In genomic region chr10:52642208-52642607, GRCh38 we compare ENCODE assay signal across 14 cellular contexts.
DNase-seq lines count a peak whose midpoint lies in the region; ATAC-seq, FAIRE-seq and TF ChIP-seq lines count a peak whose summit lies in the region.
"Had no signal": no experiment of that assay in that cellular context is flagged by ENCODE, and none has a peak within 500 bp of the region (broad histone marks: within the 10 kb centered on the region; RNA-seq: fewer than 3 reads in every experiment).

No MANE protein-coding gene starts in this region.

- H3K4me1 ChIP-seq in HepG2 (ENCODE audit: insufficient read depth, low read length) (peaks cover 30% of the 10 kb centered on the region), right lobe of liver (no peaks in the 10 kb centered on the region), trophoblast cell (ENCODE audit: control insufficient read depth in 1 of 2, insufficient read depth in 2 of 2, low read length in 2 of 2) (no peaks in the 10 kb centered on the region), esophagus squamous epithelium (no peaks in the 10 kb centered on the region)

- TF ChIP-seq EP300 in HepG2 (IDR thresholded peaks at IDR 0.05; ENCODE audit: low read depth in 2 of 2, low read length in 2 of 2) (no peak; a peak in 1 of 4 replicates), HepG2 (CRISPR knock-in tag; IDR thresholded peaks at IDR 0.05; ENCODE audit: borderline replicate concordance) (no peak)

- CTCF ChIA-PET in HepG2 (lab: Yijun Ruan, JAX; ENCODE audit: low intra/inter-chr PET ratio, low total read pairs): no interaction called here

- H3K23ac ChIP-seq in trophoblast cell (ENCODE audit: low read length): no peak overlapping the region

- intact Hi-C loops in HepG2 (cut with micrococcal nuclease; ENCODE audit: unreplicated experiment) (no loop called here), right lobe of liver (cut with DNase I) (no loop called here), esophagus squamous epithelium (cut with DNase I) (loop anchor here (10.0 kb wide), 1 partner anchor 133 kb away; the partner anchor contains the start of gene MBL2)

- no peaks in the 10 kb centered on the region for H3K79me2 ChIP-seq in HepG2 (ENCODE audit: insufficient read depth, low read length)
- no peaks in the 10 kb centered on the region for H3K79me2 ChIP-seq in trophoblast cell (ENCODE audit: control insufficient read depth, insufficient read depth, low read length, poor library complexity)

- H4K91ac ChIP-seq in trophoblast cell (ENCODE audit: low read depth, low read length): no peak overlapping the region

- TF ChIP-seq POLR2A in HepG2 (IDR thresholded peaks at IDR 0.05; ENCODE audit: insufficient read depth in 1 of 2, low read depth in 2 of 2, low read length in 2 of 2) (no peak), right lobe of liver (IDR thresholded peaks at IDR 0.05) (no peak), esophagus squamous epithelium (IDR thresholded peaks at IDR 0.05) (no peak)

- no peaks in the 10 kb centered on the region for H4K20me1 ChIP-seq in HepG2 (ENCODE audit: insufficient read depth, low read length)

- 36% methylated on average over 4 of the region's 4 CpGs for WGBS in HepG2 (ENCODE audit: low lambda C conversion rate)
- 51% methylated on average over 4 of the region's 4 CpGs for WGBS in right lobe of liver (ENCODE audit: insufficient coverage, low coverage, low lambda C conversion rate, missing lambda C conversion rate)
- WGBS in trophoblast cell (ENCODE audit: extremely low coverage, insufficient coverage, insufficient read length): no CpG with 5 or more reads among the region's 4 CpGs
- WGBS in esophagus squamous epithelium, 2 donors: 50 to 52% methylated on average over 4 of the region's 4 CpGs

- no peak overlapping the region for H3K18ac ChIP-seq in trophoblast cell (ENCODE audit: low read length)

- H2AFZ ChIP-seq in HepG2 (ENCODE audit: low read length) (no peak overlapping the region), trophoblast cell (ENCODE audit: insufficient read depth, low read length, poor library complexity) (no peak overlapping the region)

- no peak overlapping the region for H2BK120ac ChIP-seq in trophoblast cell (ENCODE audit: insufficient read depth, low read length, poor library complexity)

- H3K4me3 ChIP-seq in HepG2 (replicated peaks in 1 of 3; ENCODE audit: insufficient read depth in 1 of 3, low read depth in 2 of 3, low read length in 3 of 3): no peak overlapping the region
- H3K4me3 ChIP-seq in right lobe of liver: no peak overlapping the region
- H3K4me3 ChIP-seq in trophoblast cell (ENCODE audit: low read depth, low read length): no peak overlapping the region
- H3K4me3 ChIP-seq in esophagus squamous epithelium: no peak overlapping the region
- H3K4me3 ChIP-seq: GM12878 had no signal

- H2BK12ac ChIP-seq in trophoblast cell (ENCODE audit: low read length): no peak overlapping the region

- no peak for TF ChIP-seq CTCF in HepG2 (CRISPR knock-in tag; IDR thresholded peaks at IDR 0.05)
- TF ChIP-seq CTCF in right lobe of liver (IDR thresholded peaks at IDR 0.05): no peak
- no peak for TF ChIP-seq CTCF in esophagus squamous epithelium (IDR thresholded peaks at IDR 0.05)

- in situ Hi-C loops in HepG2 (cut with HindIII; ENCODE audit: extremely low pct_ligation_motif_present, low pct_unique_long_range_greater_than_20kb): loop anchor here (5.0 to 10.0 kb wide), 2 partner anchors 83 to 140 kb away; no protein-coding TSS in a partner anchor

- no TSS peak for BruUV-seq in HepG2 (replicated peaks; lab: Mats Ljungman, UMichigan)

- DNase-seq in HepG2 (ENCODE audit: low spot score): peak; percentile 50
- no peak for DNase-seq in right lobe of liver
- peak; percentile 62 for DNase-seq in islet precursor cell
- DNase-seq in trophoblast cell: no peak
- no peak for DNase-seq in esophagus squamous epithelium (lab: John Stamatoyannopoulos, UW)
- no peak for DNase-seq in SHP77 treated with DMSO at 0.1 percent for 48 hours (lab: John Stamatoyannopoulos, UW)
- DNase-seq: CD8-positive, alpha-beta T cell; COR-L47; DND-41; H7 had no signal

- no peak overlapping the region for H3K9ac ChIP-seq in HepG2 (ENCODE audit: insufficient read depth, low read depth, low read length)
- H3K9ac ChIP-seq in trophoblast cell (ENCODE audit: low read length): no peak overlapping the region

- H3K4me2 ChIP-seq in HepG2 (ENCODE audit: low read depth, low read length) (no peak overlapping the region; the same call in 1 of the 2 replicates), trophoblast cell (ENCODE audit: low read length) (no peak overlapping the region)

- ATAC-seq in HepG2 (no peak), right lobe of liver (no peak), HG03045 (IDR thresholded peaks at IDR 0.05; ENCODE audit: unreplicated experiment) (no peak)
- ATAC-seq: CD8-positive, alpha-beta T cell; GM12878 had no signal

- H3K27ac ChIP-seq in HepG2 (ENCODE audit: extremely low read length, insufficient read depth, low read length) (no peak overlapping the region), right lobe of liver (no peak overlapping the region), trophoblast cell (ENCODE audit: low read depth, low read length) (peak overlapping the region; percentile 77), esophagus squamous epithelium (no peak overlapping the region)
- H3K27ac ChIP-seq: 22Rv1 had no signal

- FAIRE-seq in HepG2 (lab: Jason Lieb, UNC): peak; percentile 30
- FAIRE-seq: GM12878, GM18507 had no signal

- no peak overlapping the region for H2AK5ac ChIP-seq in trophoblast cell (ENCODE audit: low read length)

- H3K36me3 ChIP-seq in HepG2 (replicated peaks in 1 of 2; ENCODE audit: control insufficient read depth in 1 of 2, insufficient read depth in 2 of 2, low read length in 2 of 2) (no peaks in the 10 kb centered on the region), right lobe of liver (no peaks in the 10 kb centered on the region), trophoblast cell (ENCODE audit: control insufficient read depth in 1 of 2, insufficient read depth in 2 of 2, low read length in 2 of 2) (no peaks in the 10 kb centered on the region), esophagus squamous epithelium (no peaks in the 10 kb centered on the region)

- H3K27me3 ChIP-seq in HepG2 (ENCODE audit: control insufficient read depth in 1 of 2, insufficient read depth in 2 of 2, low read length in 2 of 2) (no peaks in the 10 kb centered on the region), right lobe of liver (no peaks in the 10 kb centered on the region), trophoblast cell (ENCODE audit: insufficient read depth, low read length) (no peaks in the 10 kb centered on the region), esophagus squamous epithelium (no peaks in the 10 kb centered on the region)

- no peak overlapping the region for H3K14ac ChIP-seq in trophoblast cell (ENCODE audit: low read length)

- no peak for TF ChIP-seq RAD21 in HepG2 (CRISPR knock-in tag; IDR thresholded peaks at IDR 0.05)

- no peak overlapping the region for H4K8ac ChIP-seq in trophoblast cell (ENCODE audit: low read depth, low read length)

- no peak overlapping the region for H2BK5ac ChIP-seq in trophoblast cell (ENCODE audit: low read depth, low read length, poor library complexity)

- POLR2A ChIA-PET in HepG2 (lab: Yijun Ruan, JAX): no interaction called here

- no peaks in the 10 kb centered on the region for H3K9me3 ChIP-seq in HepG2 (ENCODE audit: low read length)
- no peaks in the 10 kb centered on the region for H3K9me3 ChIP-seq in right lobe of liver
- H3K9me3 ChIP-seq in trophoblast cell (ENCODE audit: insufficient read depth, low read depth, low read length): no peaks in the 10 kb centered on the region
- no peaks in the 10 kb centered on the region for H3K9me3 ChIP-seq in esophagus squamous epithelium

- peaks cover 5% of the 10 kb centered on the region for H3K79me1 ChIP-seq in trophoblast cell (ENCODE audit: low read length)

- H3K4ac ChIP-seq in trophoblast cell (ENCODE audit: low read depth, low read length): no peak overlapping the region

- H4K12ac ChIP-seq in trophoblast cell (ENCODE audit: low read depth, low read length): no peak overlapping the region

TF ChIP-seq in HepG2, 621 proteins besides CTCF, POLR2A, EP300 and RAD21 (continues in another document):
- TF ChIP-seq HNF4A (CRISPR knock-in tag; IDR thresholded peaks at IDR 0.05) (peak; percentile 72), HOMEZ (CRISPR knock-in tag; IDR thresholded peaks at IDR 0.05; ENCODE audit: low read depth) (no peak), MTF2 (CRISPR knock-in tag; IDR thresholded peaks at IDR 0.05; ENCODE audit: borderline replicate concordance) (no peak), ZNF788 (CRISPR knock-in tag; IDR thresholded peaks at IDR 0.05; ENCODE audit: borderline replicate concordance) (no peak), NR0B2 (CRISPR knock-in tag; IDR thresholded peaks at IDR 0.05) (no peak), ZNF670 (CRISPR knock-in tag; IDR thresholded peaks at IDR 0.05; ENCODE audit: borderline replicate concordance) (no peak)

Comparison
In these comparisons a context has a peak if more than half of its experiments do, and no peak if none do; other contexts are left out.
1. DNase-seq: peak in HepG2 (single experiment) and islet precursor cell (single experiment); none in right lobe of liver (0 of 3), trophoblast cell (0 of 2), esophagus squamous epithelium (single experiment) and SHP77 treated with DMSO at 0.1 percent for 48 hours (single experiment).